Comparison of ENCODE assay signal across 7 cellular contexts in the genomic region with DNA sequence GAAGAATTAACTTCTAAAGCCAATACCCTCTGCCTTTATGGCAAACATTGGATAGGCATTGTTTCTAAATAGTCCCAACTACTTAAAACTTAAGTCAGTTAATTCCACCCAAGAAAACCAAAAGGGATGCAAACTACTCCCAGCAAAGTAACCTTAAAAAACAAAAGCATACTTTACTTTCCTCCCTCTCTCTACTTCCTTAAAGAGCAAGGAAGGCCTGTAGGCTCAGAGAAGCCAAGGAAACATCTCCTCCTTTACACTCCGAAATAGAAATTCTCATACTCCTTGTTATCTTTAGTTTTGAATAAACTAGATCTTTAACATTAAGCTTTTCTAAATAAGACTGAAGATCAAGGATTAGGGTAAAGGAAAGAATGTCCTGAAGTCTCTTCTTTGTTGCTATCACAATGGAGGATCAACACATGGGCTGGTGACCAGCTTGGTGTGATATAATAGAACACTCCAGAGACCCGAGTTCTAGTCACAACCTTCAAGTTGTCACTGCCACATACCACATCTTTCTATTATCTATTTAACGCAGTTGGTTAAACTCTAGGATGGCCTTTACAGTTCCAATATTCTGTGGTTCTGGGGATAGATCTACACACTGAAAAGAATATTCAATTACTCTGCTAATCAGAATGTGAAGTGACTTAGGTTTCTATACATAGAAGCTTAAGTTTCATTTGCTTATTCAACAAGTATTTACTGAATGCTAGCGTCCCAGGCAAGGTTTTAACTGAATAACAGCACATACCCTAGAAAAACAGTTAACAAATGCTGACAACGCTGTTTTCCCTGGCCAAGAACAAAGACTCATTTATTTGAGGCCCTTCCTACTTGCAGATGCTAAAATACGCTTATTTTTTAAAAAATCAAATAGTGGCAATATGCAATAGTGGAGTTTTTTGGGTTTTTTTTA.
DNase-seq lines count a peak whose midpoint lies in the region; ATAC-seq, FAIRE-seq and TF ChIP-seq lines count a peak whose summit lies in the region.
"Not testable (repeated sequence)": the region's sequence is repeated elsewhere in the genome, so short reads cannot be mapped to it uniquely, and the experiment has no call there.

No MANE protein-coding gene starts in this region.

- peaks cover 27 to 67% (median 48%) of the 10 kb centered on the region in 4 donors for H3K4me1 Mint-ChIP-seq in CD4-positive, CD25-positive, alpha-beta regulatory T cell
- peaks cover 40% of the 10 kb centered on the region for H3K4me1 Mint-ChIP-seq in activated CD4-positive, alpha-beta memory T cell treated with anti-CD3 and anti-CD28 coated beads for 36 hours (ENCODE audit: low read depth)
- H3K4me1 Mint-ChIP-seq in natural killer cell treated with Interleukin-12 subunit alpha and Interleukin-12 subunit beta and Interleukin-15 and Interleukin-18, amount 100 ng/mL, for 72 hours (ENCODE audit: low read depth in 2 of 2): peaks cover 33 to 43% of the 10 kb centered on the region in 2 donors

- not testable (repeated sequence) for DNase-seq in CD4-positive, CD25-positive, alpha-beta regulatory T cell; activated CD4-positive, alpha-beta memory T cell treated with anti-CD3 and anti-CD28 coated beads for 36 hours; H1 (ENCODE audit: low read depth in 1 of 2, low spot score in 2 of 2); left ventricle myocardium superior; natural killer cell treated with Interleukin-12 subunit alpha and Interleukin-12 subunit beta and Interleukin-15 and Interleukin-18, amount 100 ng/mL, for 72 hours (ENCODE audit: low spot score)

- FAIRE-seq in H1 (lab: Jason Lieb, UNC): not testable (repeated sequence)

- not testable (repeated sequence) for H2BK20ac ChIP-seq in H1 (ENCODE audit: low read length)

- not testable (repeated sequence) for H4K91ac ChIP-seq in H1 (replicated peaks; ENCODE audit: insufficient read length, low read length)

- H2BK12ac ChIP-seq in H1 (ENCODE audit: low read depth, low read length): not testable (repeated sequence)

- peaks cover 56% of the 10 kb centered on the region for H4K20me1 ChIP-seq in OCI-LY3 (ENCODE audit: insufficient read depth, low read length)
- H4K20me1 ChIP-seq in H1 (replicated peaks in 1 of 2; ENCODE audit: control insufficient read depth in 1 of 2, insufficient read depth in 2 of 2, low read length in 2 of 2): not testable (repeated sequence)

- not testable (repeated sequence) for H2BK5ac ChIP-seq in H1 (ENCODE audit: low read depth, low read length)

- not testable (repeated sequence) for TF ChIP-seq CTCF in HEK293 (tag by site-specific recombination; IDR thresholded peaks at IDR 0.05); OCI-LY3 (IDR thresholded peaks at IDR 0.05; ENCODE audit: low read depth, low read length); H1 (IDR thresholded peaks at IDR 0.05; ENCODE audit: control extremely low read depth in 1 of 3, insufficient read depth in 1 of 3, low read depth in 1 of 3, low read length in 3 of 3)

- H3K27me3 ChIP-seq in CD4-positive, CD25-positive, alpha-beta regulatory T cell (ENCODE audit: control insufficient read depth, insufficient read depth, low read length); OCI-LY3 (ENCODE audit: low read depth, low read length); H1 (replicated peaks in 1 of 4; ENCODE audit: control insufficient read depth in 3 of 4, extremely low read depth in 1 of 4, insufficient read depth in 3 of 4, low read length in 3 of 4): not testable (repeated sequence)

- H3K27me3 Mint-ChIP-seq in CD4-positive, CD25-positive, alpha-beta regulatory T cell; activated CD4-positive, alpha-beta memory T cell treated with anti-CD3 and anti-CD28 coated beads for 36 hours; natural killer cell treated with Interleukin-12 subunit alpha and Interleukin-12 subunit beta and Interleukin-15 and Interleukin-18, amount 100 ng/mL, for 72 hours: not testable (repeated sequence)

- H4K8ac ChIP-seq in H1 (ENCODE audit: extremely low read depth, insufficient read depth, low read length): not testable (repeated sequence)

- H3K4me3 ChIP-seq in CD4-positive, CD25-positive, alpha-beta regulatory T cell (ENCODE audit: low read depth, low read length): peak overlapping the region; percentile 37
- H3K4me3 ChIP-seq in HEK293 (ENCODE audit: low read depth, low read length); H1 (ENCODE audit: extremely low read depth in 1 of 4, insufficient read depth in 2 of 4, low read depth in 3 of 4, low read length in 4 of 4): not testable (repeated sequence)
- peak overlapping the region; percentile 95 for H3K4me3 ChIP-seq in OCI-LY3 (ENCODE audit: low read length)

- peaks cover 85% of the 10 kb centered on the region for H3K79me2 ChIP-seq in OCI-LY3 (ENCODE audit: low read length)
- peaks cover 8 to 79% of the 10 kb centered on the region in 2 experiments; a peak in 3 of 4 replicates for H3K79me2 ChIP-seq in H1 (ENCODE audit: control insufficient read depth in 1 of 2, insufficient read depth in 2 of 2, low read length in 2 of 2)

- not testable (repeated sequence) for H3K18ac ChIP-seq in H1 (ENCODE audit: extremely low read depth, low read length)

- not testable (repeated sequence) for H3K36me3 ChIP-seq in CD4-positive, CD25-positive, alpha-beta regulatory T cell (ENCODE audit: control insufficient read depth, insufficient read depth, low read length); HEK293 (ENCODE audit: control insufficient read depth in 2 of 2, insufficient read depth in 1 of 2, low read length in 2 of 2); OCI-LY3 (replicated peaks; ENCODE audit: low read depth, low read length); H1 (ENCODE audit: control insufficient read depth in 2 of 4, insufficient read depth in 4 of 4, low read length in 3 of 4)

- H3K23ac ChIP-seq in H1 (ENCODE audit: insufficient read length): not testable (repeated sequence)

- H3K27ac Mint-ChIP-seq in CD4-positive, CD25-positive, alpha-beta regulatory T cell: peak overlapping the region; percentile 68 to 91 (median 76)
- H3K27ac Mint-ChIP-seq in activated CD4-positive, alpha-beta memory T cell treated with anti-CD3 and anti-CD28 coated beads for 36 hours: peak overlapping the region; percentile 54
- H3K27ac Mint-ChIP-seq in natural killer cell treated with Interleukin-12 subunit alpha and Interleukin-12 subunit beta and Interleukin-15 and Interleukin-18, amount 100 ng/mL, for 72 hours: peak overlapping the region; percentile 14 to 82

- H3K36me3 Mint-ChIP-seq in CD4-positive, CD25-positive, alpha-beta regulatory T cell; activated CD4-positive, alpha-beta memory T cell treated with anti-CD3 and anti-CD28 coated beads for 36 hours; natural killer cell treated with Interleukin-12 subunit alpha and Interleukin-12 subunit beta and Interleukin-15 and Interleukin-18, amount 100 ng/mL, for 72 hours: not testable (repeated sequence)

- POLR2A ChIA-PET in HEK293 (lab: Yijun Ruan, JAX); activated CD4-positive, alpha-beta memory T cell treated with anti-CD3 and anti-CD28 coated beads for 36 hours (lab: Charles Lee): not testable (repeated sequence)
- POLR2A ChIA-PET in H1 (lab: Charles Lee; ENCODE audit: partially characterized antibody): interaction anchor here (1.0 kb wide), 1 partner anchor 10 kb away, joined by 3 read pairs; no protein-coding TSS in a partner anchor

- not testable (repeated sequence) for H3K23me2 ChIP-seq in H1 (ENCODE audit: low read depth, low read length)

- H3K9ac ChIP-seq in OCI-LY3 (ENCODE audit: low read length): peak overlapping the region; percentile 55; the same call in 1 of the 2 replicates
- H3K9ac ChIP-seq in H1 (replicated peaks in 1 of 4; ENCODE audit: extremely low read depth in 1 of 4, low read depth in 3 of 4, low read length in 3 of 4): not testable (repeated sequence)

- not testable (repeated sequence) for H3K9me3 Mint-ChIP-seq in CD4-positive, CD25-positive, alpha-beta regulatory T cell; activated CD4-positive, alpha-beta memory T cell treated with anti-CD3 and anti-CD28 coated beads for 36 hours; natural killer cell treated with Interleukin-12 subunit alpha and Interleukin-12 subunit beta and Interleukin-15 and Interleukin-18, amount 100 ng/mL, for 72 hours

- not testable (repeated sequence) for H3K56ac ChIP-seq in H1 (replicated peaks; ENCODE audit: insufficient read length, low read depth, low read length)

- CTCF ChIA-PET in HEK293 (lab: Yijun Ruan, JAX); activated CD4-positive, alpha-beta memory T cell treated with anti-CD3 and anti-CD28 coated beads for 36 hours (lab: Charles Lee); H1 (lab: Charles Lee; ENCODE audit: partially characterized antibody): not testable (repeated sequence)

- H2BK15ac ChIP-seq in H1 (ENCODE audit: low read length): not testable (repeated sequence)

- H3K14ac ChIP-seq in H1 (ENCODE audit: insufficient read length): not testable (repeated sequence)

- not testable (repeated sequence) for TF ChIP-seq POLR2A in H1 (IDR thresholded peaks at IDR 0.05; ENCODE audit: control extremely low read depth in 1 of 2, low read depth in 2 of 2, low read length in 2 of 2)

- H3K4me2 ChIP-seq in OCI-LY3 (ENCODE audit: low read length) (peak overlapping the region; percentile 80), H1 (ENCODE audit: insufficient read depth in 1 of 2, low read depth in 2 of 2, low read length in 2 of 2) (peak overlapping the region in 1 of 2 experiments; percentile 35; a peak in 2 of 4 replicates)

- H3K4ac ChIP-seq in H1 (replicated peaks; ENCODE audit: insufficient read length, low read depth, low read length): not testable (repeated sequence)

- not testable (repeated sequence) for H2AFZ ChIP-seq in OCI-LY3 (ENCODE audit: low read depth, low read length); H1 (ENCODE audit: low read length)

- H3K4me1 ChIP-seq in CD4-positive, CD25-positive, alpha-beta regulatory T cell (ENCODE audit: control insufficient read depth, insufficient read depth, low read length, poor library complexity, severe bottlenecking): peaks cover 22% of the 10 kb centered on the region
- H3K4me1 ChIP-seq in HEK293 (ENCODE audit: control insufficient read depth, insufficient read depth, low read length): not testable (repeated sequence)
- peaks cover 73% of the 10 kb centered on the region for H3K4me1 ChIP-seq in OCI-LY3 (ENCODE audit: low read length)
- peaks cover under 1 to 13% (median 9%) of the 10 kb centered on the region in 4 experiments; a peak in 5 of 7 replicates for H3K4me1 ChIP-seq in H1 (replicated peaks in 1 of 4; ENCODE audit: control insufficient read depth in 3 of 4, insufficient read depth in 4 of 4, low read length in 3 of 4)

- H3K79me1 ChIP-seq in H1 (ENCODE audit: low read depth, low read length): not testable (repeated sequence)

- not testable (repeated sequence) for H2BK120ac ChIP-seq in H1 (replicated peaks; ENCODE audit: low read depth, low read length)

- H2AK5ac ChIP-seq in H1 (ENCODE audit: low read depth, low read length): not testable (repeated sequence)

- intact Hi-C loops in activated CD4-positive, alpha-beta memory T cell treated with anti-CD3 and anti-CD28 coated beads for 36 hours (cut with micrococcal nuclease); left ventricle myocardium superior (cut with micrococcal nuclease): not testable (repeated sequence)

- ATAC-seq in CD4-positive, CD25-positive, alpha-beta regulatory T cell (ENCODE audit: low read depth in 2 of 2); natural killer cell treated with Interleukin-12 subunit alpha and Interleukin-12 subunit beta and Interleukin-15 and Interleukin-18, amount 100 ng/mL, for 72 hours: not testable (repeated sequence)
- peak; percentile 13 for ATAC-seq in left ventricle myocardium superior

- not testable (repeated sequence) for TF ChIP-seq EP300 in H1 (IDR thresholded peaks at IDR 0.05; ENCODE audit: borderline replicate concordance in 1 of 2, low read depth in 2 of 2, low read length in 2 of 2)

- peak overlapping the region; percentile 66 for H3K27ac ChIP-seq in CD4-positive, CD25-positive, alpha-beta regulatory T cell (ENCODE audit: insufficient read depth, low read length, poor library complexity, severe bottlenecking)
- not testable (repeated sequence) for H3K27ac ChIP-seq in HEK293 (ENCODE audit: extremely low read depth, low read depth, low read length); H1 (ENCODE audit: low read depth, low read length)
- H3K27ac ChIP-seq in OCI-LY3 (ENCODE audit: low read length): peak overlapping the region; percentile 90

- H3K4me3 Mint-ChIP-seq in CD4-positive, CD25-positive, alpha-beta regulatory T cell: peak overlapping the region; percentile 26 to 83 (median 37)
- H3K4me3 Mint-ChIP-seq in activated CD4-positive, alpha-beta memory T cell treated with anti-CD3 and anti-CD28 coated beads for 36 hours: not testable (repeated sequence)
- H3K4me3 Mint-ChIP-seq in natural killer cell treated with Interleukin-12 subunit alpha and Interleukin-12 subunit beta and Interleukin-15 and Interleukin-18, amount 100 ng/mL, for 72 hours: peak overlapping the region; percentile 16

- not testable (repeated sequence) for H4K5ac ChIP-seq in H1 (ENCODE audit: insufficient read length, low read depth, low read length)

- not testable (repeated sequence) for H3K9me3 ChIP-seq in CD4-positive, CD25-positive, alpha-beta regulatory T cell (ENCODE audit: control insufficient read depth in 2 of 2, low read length in 2 of 2); HEK293 (ENCODE audit: control insufficient read depth, insufficient read depth, low read depth, low read length); OCI-LY3 (ENCODE audit: insufficient read depth, low read length); H1 (ENCODE audit: insufficient read depth in 2 of 2, low read depth in 1 of 2, low read length in 1 of 2)

- TF ChIP-seq RAD21 in H1 (IDR thresholded peaks at IDR 0.05 in 1 of 2, conservative IDR thresholded peaks at IDR 0.05 in 1 of 2; ENCODE audit: low read depth in 2 of 2, low read length in 2 of 2): not testable (repeated sequence)

- WGBS in H1 (ENCODE audit: extremely low coverage in 1 of 2, insufficient coverage in 1 of 2, insufficient read length in 1 of 2, insufficient replicate concordance in 2 of 2, low coverage in 1 of 2, low lambda C conversion rate in 2 of 2, missing lambda C conversion rate in 1 of 2), 2 experiments: 46% methylated on average over 6 of the region's 6 CpGs; no CpG with 5 or more reads in 1 of the 2 experiments
